9 cellular contexts compared by ENCODE assay signal in genomic region chr21:34844033-34844923, GRCh38.
DNase-seq lines count a peak whose midpoint lies in the region; ATAC-seq and TF ChIP-seq lines count a peak whose summit lies in the region.
"Had no signal": no experiment of that assay in that cellular context is flagged by ENCODE, and none has a peak within 500 bp of the region (broad histone marks: within the 10 kb centered on the region; RNA-seq: fewer than 3 reads in every experiment).

No MANE protein-coding gene starts in this region.

- H3K27ac Mint-ChIP-seq in activated naive CD4-positive, alpha-beta T cell treated with anti-CD3 and anti-CD28 coated beads, Interleukin-2, amount 50 U/mL, for 72 hours: peak overlapping the region; percentile 68 to 79

- H3K4me1 ChIP-seq in body of pancreas (peaks cover 7% of the 10 kb centered on the region), lower lobe of right lung (peaks cover 86% of the 10 kb centered on the region), vagina (peaks cover 46% of the 10 kb centered on the region)

- intact Hi-C loops in body of pancreas (cut with DNase I): no loop called here
- intact Hi-C loops in lower lobe of right lung (cut with DNase I): no loop called here
- intact Hi-C loops in vagina (cut with DNase I): no loop called here

- H3K27me3 ChIP-seq in body of pancreas (no peaks in the 10 kb centered on the region), lower lobe of right lung (ENCODE audit: low read depth) (no peaks in the 10 kb centered on the region), vagina (no peaks in the 10 kb centered on the region)

- WGBS in body of pancreas, 2 donors: 71 to 74% methylated on average over 12 of the region's 12 CpGs

- no peaks in the 10 kb centered on the region for H3K9me3 Mint-ChIP-seq in activated naive CD4-positive, alpha-beta T cell treated with anti-CD3 and anti-CD28 coated beads, Interleukin-2, amount 50 U/mL, for 72 hours
- H3K9me3 Mint-ChIP-seq: IgD-negative memory B cell had no signal

- ATAC-seq in activated naive CD4-positive, alpha-beta T cell treated with anti-CD3 and anti-CD28 coated beads, Interleukin-2, amount 50 U/mL, for 72 hours: peak in 1 of 2 donors; percentile 30
- peak; percentile 65 for ATAC-seq in body of pancreas
- peak; percentile 58 to 66 for ATAC-seq in lower lobe of right lung
- ATAC-seq in HG02759 (IDR thresholded peaks at IDR 0.05; ENCODE audit: unreplicated experiment): no peak

- no peak for TF ChIP-seq CTCF in body of pancreas (IDR thresholded peaks at IDR 0.05)
- no peak for TF ChIP-seq CTCF in lower lobe of right lung (IDR thresholded peaks at IDR 0.05)
- TF ChIP-seq CTCF in vagina (IDR thresholded peaks at IDR 0.05): no peak

- no peak for DNase-seq in activated naive CD4-positive, alpha-beta T cell treated with anti-CD3 and anti-CD28 coated beads, Interleukin-2, amount 50 U/mL, for 72 hours (ENCODE audit: low spot score in 2 of 2)
- no peak for DNase-seq in activated naive CD4-positive, alpha-beta T cell treated with anti-CD3 and anti-CD28 coated beads, Interleukin-2, amount 50 U/mL, for 16 hours
- peak; percentile 32 to 62 (median 46) for DNase-seq in body of pancreas
- DNase-seq in lower lobe of right lung: peak; percentile 58
- no peak for DNase-seq in vagina (ENCODE audit: extremely low spot score in 2 of 2)
- DNase-seq in D341Med (ENCODE audit: low spot score): no peak
- DNase-seq in stimulated activated naive CD4-positive, alpha-beta T cell treated with Interleukin-2 at 50 U/mL for 16 hours (lab: John Stamatoyannopoulos, UW): no peak

- H3K36me3 Mint-ChIP-seq in activated naive CD4-positive, alpha-beta T cell treated with anti-CD3 and anti-CD28 coated beads, Interleukin-2, amount 50 U/mL, for 72 hours: peaks cover 15 to 23% of the 10 kb centered on the region in 2 donors

- no peak for TF ChIP-seq POLR2A in body of pancreas (IDR thresholded peaks at IDR 0.05)
- TF ChIP-seq POLR2A in vagina (IDR thresholded peaks at IDR 0.05): no peak

- no peaks in the 10 kb centered on the region for H3K9me3 ChIP-seq in body of pancreas
- H3K9me3 ChIP-seq in lower lobe of right lung: no peaks in the 10 kb centered on the region
- H3K9me3 ChIP-seq in vagina: no peaks in the 10 kb centered on the region

- H3K36me3 ChIP-seq in body of pancreas (replicated peaks in 1 of 2; ENCODE audit: insufficient read depth in 1 of 2, low read depth in 2 of 2) (no peaks in the 10 kb centered on the region), lower lobe of right lung (peaks cover 42% of the 10 kb centered on the region), vagina (peaks cover 0 to 3% of the 10 kb centered on the region in 2 donors)

- H3K4me3 ChIP-seq in body of pancreas (no peak overlapping the region), lower lobe of right lung (no peak overlapping the region), vagina (no peak overlapping the region)

- H3K27ac ChIP-seq in body of pancreas (peak overlapping the region in 1 of 4 donors; percentile 47), lower lobe of right lung (peak overlapping the region; percentile 73), vagina (peak overlapping the region; percentile 60)

Comparison
In these comparisons a context has a peak if more than half of its experiments do, and no peak if none do; other contexts are left out.
1. DNase-seq: peak in body of pancreas (4 of 4) and lower lobe of right lung (single experiment); none in activated naive CD4-positive, alpha-beta T cell treated with anti-CD3 and anti-CD28 coated beads, Interleukin-2, amount 50 U/mL, for 72 hours (0 of 2), activated naive CD4-positive, alpha-beta T cell treated with anti-CD3 and anti-CD28 coated beads, Interleukin-2, amount 50 U/mL, for 16 hours (single experiment), vagina (0 of 2), D341Med (single experiment) and stimulated activated naive CD4-positive, alpha-beta T cell treated with Interleukin-2 at 50 U/mL for 16 hours (single experiment).